In the genomic region with DNA sequence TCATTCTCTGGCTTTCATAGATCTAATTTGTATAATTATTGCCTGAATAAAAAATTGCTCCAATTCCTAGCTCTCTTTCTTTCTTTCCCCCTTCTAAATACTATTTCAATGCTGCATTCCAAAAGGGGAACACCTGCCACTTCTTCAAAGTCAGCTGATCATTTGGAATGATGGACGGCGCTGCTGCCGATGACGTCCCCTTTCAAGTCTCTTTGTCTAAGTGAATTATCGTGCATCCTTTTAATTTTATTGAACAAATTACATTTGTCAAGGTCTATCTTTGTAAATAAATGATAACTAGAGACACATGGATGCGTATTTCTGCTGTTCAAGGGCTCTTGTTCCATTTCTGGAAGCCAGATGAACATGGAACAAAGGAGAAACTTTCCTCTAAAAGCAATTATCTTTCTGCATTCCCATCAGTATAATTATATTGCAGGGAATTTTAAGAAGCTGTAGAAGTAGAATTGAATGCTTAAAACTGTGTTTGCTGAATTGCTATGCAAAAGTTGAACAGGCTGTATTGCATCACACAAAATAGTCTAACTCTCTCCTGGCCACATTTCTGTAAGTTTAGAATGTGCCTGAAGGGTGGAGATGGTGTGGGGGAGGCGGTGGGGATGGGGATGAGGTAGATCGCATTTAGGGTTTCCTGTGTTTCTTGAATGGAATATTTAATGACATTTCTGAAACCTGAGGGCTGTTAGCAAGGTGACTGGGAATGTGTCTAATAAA, we compare ENCODE assay signal across 26 cellular contexts.
"Had no signal": no experiment of that assay in that cellular context is flagged by ENCODE, and none has a peak within 500 bp of the region (broad histone marks: within the 10 kb centered on the region; RNA-seq: fewer than 3 reads in every experiment).

No MANE protein-coding gene starts in this region.

- H3K27ac Mint-ChIP-seq: activated B cell treated with CpG ODN at 0.5 μM for 24 hours; activated CD4-positive, alpha-beta T cell treated with anti-CD3 and anti-CD28 coated beads, Interleukin-2, amount 10 ng/mL, durations not matched to agents 24 days and 14 days; activated CD8-positive, alpha-beta memory T cell treated with anti-CD3 and anti-CD28 coated beads, Interleukin-2, amount 10 ng/mL, durations not matched to agents 7 days and 5 days; activated naive CD4-positive, alpha-beta T cell treated with anti-CD3 and anti-CD28 coated beads, Interleukin-2, amount 50 U/mL, for 72 hours; activated naive CD8-positive, alpha-beta T cell treated with anti-CD3 and anti-CD28 coated beads, Interleukin-2, amount 50 U/mL, for 24 hours; activated T-cell treated with anti-CD3 and anti-CD28 coated beads, Interleukin-2, amount 50 U/mL, for 24 hours; activated T-helper 1 cell treated with anti-CD3 and anti-CD28 coated beads, Interleukin-12 subunit alpha, Interleukin-12 subunit beta, Interleukin-2, Interleukin-4 antibody, amounts not matched to agents 30 ng/mL and 10 ng/mL and 1 ng/mL, durations not matched to agents 14 hours and 24 hours and 36 hours; T-helper 17 cell had no signal

- H3K9me3 Mint-ChIP-seq: activated B cell treated with CpG ODN at 0.5 μM for 24 hours; activated CD4-positive, alpha-beta T cell treated with anti-CD3 and anti-CD28 coated beads, Interleukin-2, amount 10 ng/mL, durations not matched to agents 24 days and 14 days; activated naive CD4-positive, alpha-beta T cell treated with anti-CD3 and anti-CD28 coated beads, Interleukin-2, amount 50 U/mL, for 72 hours; activated naive CD8-positive, alpha-beta T cell treated with anti-CD3 and anti-CD28 coated beads, Interleukin-2, amount 50 U/mL, for 24 hours; activated T-cell treated with anti-CD3 and anti-CD28 coated beads, Interleukin-2, amount 50 U/mL, for 24 hours; activated T-helper 1 cell treated with anti-CD3 and anti-CD28 coated beads, Interleukin-12 subunit alpha, Interleukin-12 subunit beta, Interleukin-2, Interleukin-4 antibody, amounts not matched to agents 30 ng/mL and 10 ng/mL and 1 ng/mL, durations not matched to agents 14 hours and 24 hours and 36 hours had no signal

- H3K36me3 Mint-ChIP-seq: activated CD8-positive, alpha-beta memory T cell treated with anti-CD3 and anti-CD28 coated beads, Interleukin-2, amount 10 ng/mL, durations not matched to agents 7 days and 5 days; activated naive CD4-positive, alpha-beta T cell treated with anti-CD3 and anti-CD28 coated beads, Interleukin-2, amount 50 U/mL, for 72 hours had no signal

- DNase-seq: activated B cell treated with CpG ODN at 0.5 μM for 24 hours; activated CD4-positive, alpha-beta T cell treated with anti-CD3 and anti-CD28 coated beads for 1 hour; activated CD4-positive, alpha-beta T cell treated with anti-CD3 and anti-CD28 coated beads, Interleukin-2, amount 10 ng/mL, durations not matched to agents 24 days and 14 days; activated CD4-positive, alpha-beta T cell treated with anti-CD3 and anti-CD28 coated beads, Interleukin-2, amount 50 U/mL, for 48 hours; activated CD8-positive, alpha-beta memory T cell treated with anti-CD3 and anti-CD28 coated beads, Interleukin-2, amount 10 ng/mL, durations not matched to agents 7 days and 5 days; activated effector memory CD4-positive, alpha-beta T cell treated with Interleukin-2 at 50 U/mL for 16 hours; activated naive CD4-positive, alpha-beta T cell treated with Interleukin-2 at 50 U/mL for 16 hours; activated naive CD8-positive, alpha-beta T cell treated with anti-CD3 and anti-CD28 coated beads, Interleukin-2, amount 50 U/mL, for 24 hours; activated T-cell treated with anti-CD3 and anti-CD28 coated beads, Interleukin-2, amount 50 U/mL, for 24 hours; amygdala; brain microvascular endothelial cell; cerebellar nuclear complex; MG63; NCI-H1417 treated with DMSO at 0.1 percent for 48 hours; NCI-H1694; NCI-H2029; NCI-H69; NK-92 treated with Interleukin-12 subunit alpha and Interleukin-12 subunit beta, amount 100 ng/mL, for 24 hours; PC-3; SHP77; T-helper 17 cell; T-helper 9 cell had no signal

- H3K27ac ChIP-seq: brain microvascular endothelial cell, cardiac muscle cell, SJSA1 had no signal

- H3K4me3 Mint-ChIP-seq: activated B cell treated with CpG ODN at 0.5 μM for 24 hours; activated CD4-positive, alpha-beta T cell treated with anti-CD3 and anti-CD28 coated beads, Interleukin-2, amount 10 ng/mL, durations not matched to agents 24 days and 14 days; activated CD8-positive, alpha-beta memory T cell treated with anti-CD3 and anti-CD28 coated beads, Interleukin-2, amount 10 ng/mL, durations not matched to agents 7 days and 5 days; activated naive CD8-positive, alpha-beta T cell treated with anti-CD3 and anti-CD28 coated beads, Interleukin-2, amount 50 U/mL, for 24 hours; activated T-cell treated with anti-CD3 and anti-CD28 coated beads, Interleukin-2, amount 50 U/mL, for 24 hours; activated T-helper 1 cell treated with anti-CD3 and anti-CD28 coated beads, Interleukin-12 subunit alpha, Interleukin-12 subunit beta, Interleukin-2, Interleukin-4 antibody, amounts not matched to agents 30 ng/mL and 10 ng/mL and 1 ng/mL, durations not matched to agents 14 hours and 24 hours and 36 hours; T-helper 17 cell had no signal
